ENCODE assay signal across 26 cellular contexts in genomic region chrX:70046978-70047377, GRCh38. TPM values are rescaled to one million over a fixed set of nuclear protein-coding genes. Genes with fewer than 3 reads are reported as not detected.
DNase-seq lines count a peak whose midpoint lies in the region; ATAC-seq, FAIRE-seq and TF ChIP-seq lines count a peak whose summit lies in the region.
"Had no signal": no experiment of that assay in that cellular context is flagged by ENCODE, and none has a peak within 500 bp of the region (broad histone marks: within the 10 kb centered on the region; RNA-seq: fewer than 3 reads in every experiment).

No MANE protein-coding gene starts in this region.

- peak overlapping the region; percentile 48 for H2AFZ ChIP-seq in PC-3 (ENCODE audit: low read length)
- H2AFZ ChIP-seq in HepG2 (ENCODE audit: low read length), result no peak overlapping the region

- TF ChIP-seq RAD21 in HepG2 (CRISPR knock-in tag; IDR thresholded peaks at IDR 0.05), result no peak

- CTCF ChIA-PET in PC-3 (lab: Charles Lee), result interaction anchor here (0.6 to 1.0 kb wide), 2 partner anchors 49 to 86 kb away, joined by 3 to 7 read pairs; partner anchors contain the start of gene IGBP1
- CTCF ChIA-PET in HepG2 (lab: Yijun Ruan, JAX; ENCODE audit: low intra/inter-chr PET ratio, low total read pairs), result no interaction called here

- peak overlapping the region; percentile 66 for H3K9ac ChIP-seq in PC-3 (ENCODE audit: low read length)
- no peak overlapping the region for H3K9ac ChIP-seq in HepG2 (ENCODE audit: insufficient read depth, low read depth, low read length)

- POLR2A ChIA-PET in PC-3 (lab: Charles Lee; ENCODE audit: unreplicated experiment) (no interaction called here), HepG2 (lab: Yijun Ruan, JAX) (no interaction called here)

- TF ChIP-seq CTCF in PC-3 (conservative IDR thresholded peaks at IDR 0.05; ENCODE audit: low read depth, low read length) (no peak), HepG2 (CRISPR knock-in tag; IDR thresholded peaks at IDR 0.05) (no peak)

- H3K4me3 ChIP-seq in PC-3 (ENCODE audit: low read length) (no peak overlapping the region), HepG2 (replicated peaks in 1 of 3; ENCODE audit: insufficient read depth in 1 of 3, low read depth in 2 of 3, low read length in 3 of 3) (no peak overlapping the region)
- H3K4me3 ChIP-seq: ovary, stomach had no signal

- intact Hi-C loops in PC-3 (cut with micrococcal nuclease), result loop anchor here (2.0 kb wide), 1 partner anchor 42 kb away; no protein-coding TSS in a partner anchor
- intact Hi-C loops in HepG2 (cut with micrococcal nuclease; ENCODE audit: unreplicated experiment), result no loop called here
- intact Hi-C loops in left colon (cut with DNase I, micrococcal nuclease), result no loop called here

- TF ChIP-seq EP300 in HepG2 (IDR thresholded peaks at IDR 0.05; ENCODE audit: low read depth in 2 of 2, low read length in 2 of 2) (no peak), HepG2 (CRISPR knock-in tag; IDR thresholded peaks at IDR 0.05; ENCODE audit: borderline replicate concordance) (no peak)

- H3K9me3 ChIP-seq in PC-3 (ENCODE audit: low read length) (no peaks in the 10 kb centered on the region), HepG2 (ENCODE audit: low read length) (no peaks in the 10 kb centered on the region)
- H3K9me3 ChIP-seq: ovary had no signal

- H3K36me3 ChIP-seq in PC-3 (ENCODE audit: low read depth, low read length) (no peaks in the 10 kb centered on the region), HepG2 (replicated peaks in 1 of 2; ENCODE audit: control insufficient read depth in 1 of 2, insufficient read depth in 2 of 2, low read length in 2 of 2) (no peaks in the 10 kb centered on the region)
- H3K36me3 ChIP-seq: ovary, stomach had no signal

- DNase-seq in AG20443 (ENCODE audit: low spot score) (peak; percentile 28), PC-3 (peak; percentile 82), HepG2 (ENCODE audit: low spot score) (no peak), left colon (no peak), COLO829 (ENCODE audit: low spot score) (no peak), NCI-H2107 treated with DMSO at 0.1 percent for 48 hours (lab: John Stamatoyannopoulos, UW; ENCODE audit: unreplicated experiment) (no peak), urothelium cell line (ENCODE audit: low spot score) (no peak)
- DNase-seq: activated CD4-positive, alpha-beta T cell treated with anti-CD3 and anti-CD28 coated beads, Interleukin-2, amount 50 U/mL, for 48 hours; activated gamma-delta T cell treated with Interleukin-2 at 50 U/mL for 16 hours; amniotic stem cell; CD8-positive, alpha-beta memory T cell; DMS79; effector memory CD4-positive, alpha-beta T cell; foreskin melanocyte; kidney; mesenchymal stem cell; naive thymus-derived CD8-positive, alpha-beta T cell; NCI-H1417; NCI-H526 treated with DMSO at 0.1 percent for 48 hours; ovary; stimulated activated CD4-positive, alpha-beta T cell treated with anti-CD3 and anti-CD28 coated beads, Interleukin-1b, Interleukin-23, amount 100 ng/mL, for 48 hours; stomach had no signal

- H3K27me3 ChIP-seq in PC-3 (ENCODE audit: low read length) (no peaks in the 10 kb centered on the region), HepG2 (ENCODE audit: control insufficient read depth in 1 of 2, insufficient read depth in 2 of 2, low read length in 2 of 2) (no peaks in the 10 kb centered on the region)
- H3K27me3 ChIP-seq: ovary, stomach had no signal

- H4K20me1 ChIP-seq in PC-3 (ENCODE audit: low read length) (no peaks in the 10 kb centered on the region), HepG2 (ENCODE audit: insufficient read depth, low read length) (no peaks in the 10 kb centered on the region)

- ATAC-seq in PC-3, result peak; percentile 66
- ATAC-seq in HepG2, result no peak
- ATAC-seq in left colon, result no peak
- ATAC-seq: naive thymus-derived CD8-positive, alpha-beta T cell; WTC11 had no signal

- H3F3A ChIP-seq in PC-3 (ENCODE audit: low read length, unreplicated experiment), result no peaks in the 10 kb centered on the region

- H3K4me1 ChIP-seq in PC-3 (ENCODE audit: insufficient read depth, low read length) (peaks cover 43% of the 10 kb centered on the region), HepG2 (ENCODE audit: insufficient read depth, low read length) (no peaks in the 10 kb centered on the region)
- H3K4me1 ChIP-seq: stomach had no signal

- FAIRE-seq in colon (lab: Jason Lieb, UNC), result peak; percentile 94
- no peak for FAIRE-seq in HepG2 (lab: Jason Lieb, UNC)
- no peak for FAIRE-seq in urothelium cell line (lab: Jason Lieb, UNC)

- H3K9me2 ChIP-seq in PC-3 (replicated peaks; ENCODE audit: low read length), result no peaks in the 10 kb centered on the region

- H3K79me2 ChIP-seq in PC-3 (ENCODE audit: low read length), result no peaks in the 10 kb centered on the region
- no peaks in the 10 kb centered on the region for H3K79me2 ChIP-seq in HepG2 (ENCODE audit: insufficient read depth, low read length)

- H3K4me2 ChIP-seq in PC-3 (ENCODE audit: low read length) (peak overlapping the region; percentile 5; the same call in 1 of the 2 replicates), HepG2 (ENCODE audit: low read depth, low read length) (no peak overlapping the region)

- H3K27ac ChIP-seq in PC-3 (ENCODE audit: low read length), result peak overlapping the region; percentile 88
- H3K27ac ChIP-seq in HepG2 (ENCODE audit: extremely low read length, insufficient read depth, low read length), result no peak overlapping the region
- H3K27ac ChIP-seq: ovary, stomach had no signal

- no peak for TF ChIP-seq POLR2A in HepG2 (IDR thresholded peaks at IDR 0.05; ENCODE audit: insufficient read depth in 1 of 2, low read depth in 2 of 2, low read length in 2 of 2)

- BruUV-seq in PC-3 (replicated peaks; lab: Mats Ljungman, UMichigan), result no TSS peak
- no TSS peak for BruUV-seq in HepG2 (replicated peaks; lab: Mats Ljungman, UMichigan)

- in situ Hi-C loops in HepG2 (cut with HindIII; ENCODE audit: extremely low pct_ligation_motif_present, low pct_unique_long_range_greater_than_20kb), result no loop called here

TF ChIP-seq in HepG2, 621 proteins besides CTCF, POLR2A, EP300 and RAD21:
- TF ChIP-seq MAFF (IDR thresholded peaks at IDR 0.05; ENCODE audit: low read depth, low read length) (peak; percentile 65), BRD4 (CRISPR knock-in tag; IDR thresholded peaks at IDR 0.05) (no peak), MAFK (conservative IDR thresholded peaks at IDR 0.05 in 1 of 2, IDR thresholded peaks at IDR 0.05 in 1 of 2; ENCODE audit: low read length in 2 of 2) (peak; percentile 41 to 73; a peak in 3 of 4 replicates)

RNA-seq across cellular contexts. Expression of gene AWAT2, which starts 2.8 kb away (rescaled TPM):
- total RNA-seq in PC-3 (2014; rRNA removed) (not detected in 2 replicates), HepG2 (2016; rRNA removed; fragmentation: Illumina TruSeq; extraction: Trizol) (not detected in 2 replicates), left colon (not detected)
- not detected in 2 replicates for total RNA-seq in HepG2 (2016; cell fraction: cytosol; rRNA removed; fragmentation: Illumina TruSeq; extraction: Trizol; ENCODE audit: low read depth)
- not detected in 2 replicates for total RNA-seq in HepG2 (2016; cell fraction: insoluble cytoplasmic fraction; rRNA removed; fragmentation: Illumina TruSeq; extraction: Trizol)
- not detected in 2 replicates for total RNA-seq in HepG2 (2016; cell fraction: membrane; rRNA removed; fragmentation: Illumina TruSeq; extraction: Trizol)
- total RNA-seq in HepG2 (2016; cell fraction: nucleus; rRNA removed; fragmentation: Illumina TruSeq; extraction: Trizol), result not detected in 2 replicates
- polyA plus RNA-seq in HepG2 (2011; rRNA removed), result not detected in 2 replicates
- not detected in 2 replicates for polyA plus RNA-seq in HepG2 (2011; cell fraction: cytosol; rRNA removed)
- polyA plus RNA-seq in HepG2 (2011; cell fraction: nucleus; rRNA removed), result not detected in 2 replicates
- polyA plus RNA-seq in HepG2 (2012), result not detected in 2 replicates
- polyA plus RNA-seq in HepG2 (2016; cell fraction: cytosol; fragmentation: Illumina TruSeq; extraction: Trizol; ENCODE audit: low read depth), result not detected in 2 replicates
- polyA plus RNA-seq in HepG2 (2016; cell fraction: insoluble cytoplasmic fraction; fragmentation: Illumina TruSeq; extraction: Trizol; ENCODE audit: low read depth), result not detected in 2 replicates
- not detected in 2 replicates for polyA plus RNA-seq in HepG2 (2016; cell fraction: membrane; fragmentation: Illumina TruSeq; extraction: Trizol; ENCODE audit: low read depth)
- polyA plus RNA-seq in HepG2 (2016; cell fraction: nucleus; fragmentation: Illumina TruSeq; extraction: Trizol; ENCODE audit: insufficient read depth, low read depth), result not detected in 2 replicates
- not detected in 2 replicates for polyA minus RNA-seq in HepG2 (2011; rRNA and poly(A)+ RNA removed; ENCODE audit: low replicate concordance)
- polyA minus RNA-seq in HepG2 (2011; cell fraction: cytosol; rRNA and poly(A)+ RNA removed), result not detected in 2 replicates
- not detected in 2 replicates for polyA minus RNA-seq in HepG2 (2011; cell fraction: nucleus; rRNA and poly(A)+ RNA removed)
- total RNA-seq: CD8-positive, alpha-beta memory T cell; kidney; naive thymus-derived CD8-positive, alpha-beta T cell; ovary; stomach; T-helper 2 cell treated with Interferon-gamma antibody and Interleukin-4, amounts not matched to agents 100 ng/mL and 5 ng/mL, for 36 hours; urinary bladder; WTC11 had no signal
- polyA plus RNA-seq: CD8-positive, alpha-beta memory T cell; naive thymus-derived CD8-positive, alpha-beta T cell; stomach; urinary bladder had no signal

RNA-seq across cellular contexts. Expression of gene OTUD6A, which starts 15.3 kb away (rescaled TPM):
- total RNA-seq in PC-3 (2014; rRNA removed), result not detected in 2 replicates
- not detected in 2 replicates for total RNA-seq in HepG2 (2016; rRNA removed; fragmentation: Illumina TruSeq; extraction: Trizol)
- total RNA-seq in HepG2 (2016; cell fraction: cytosol; rRNA removed; fragmentation: Illumina TruSeq; extraction: Trizol; ENCODE audit: low read depth), result not detected in 2 replicates
- total RNA-seq in HepG2 (2016; cell fraction: insoluble cytoplasmic fraction; rRNA removed; fragmentation: Illumina TruSeq; extraction: Trizol), result not detected in 2 replicates
- total RNA-seq in HepG2 (2016; cell fraction: membrane; rRNA removed; fragmentation: Illumina TruSeq; extraction: Trizol), result not detected in 2 replicates
- total RNA-seq in HepG2 (2016; cell fraction: nucleus; rRNA removed; fragmentation: Illumina TruSeq; extraction: Trizol), result not detected in 2 replicates
- polyA plus RNA-seq in HepG2 (2011; rRNA removed), result not detected in 2 replicates
- not detected in 2 replicates for polyA plus RNA-seq in HepG2 (2011; cell fraction: cytosol; rRNA removed)
- not detected in 2 replicates for polyA plus RNA-seq in HepG2 (2011; cell fraction: nucleus; rRNA removed)
- not detected in 2 replicates for polyA plus RNA-seq in HepG2 (2012)
- polyA plus RNA-seq in HepG2 (2016; cell fraction: cytosol; fragmentation: Illumina TruSeq; extraction: Trizol; ENCODE audit: low read depth), result not detected in 2 replicates
- polyA plus RNA-seq in HepG2 (2016; cell fraction: insoluble cytoplasmic fraction; fragmentation: Illumina TruSeq; extraction: Trizol; ENCODE audit: low read depth), result not detected in 2 replicates
- polyA plus RNA-seq in HepG2 (2016; cell fraction: membrane; fragmentation: Illumina TruSeq; extraction: Trizol; ENCODE audit: low read depth), result not detected in 2 replicates
- not detected in 2 replicates for polyA plus RNA-seq in HepG2 (2016; cell fraction: nucleus; fragmentation: Illumina TruSeq; extraction: Trizol; ENCODE audit: insufficient read depth, low read depth)
- not detected in 2 replicates for polyA minus RNA-seq in HepG2 (2011; rRNA and poly(A)+ RNA removed; ENCODE audit: low replicate concordance)
- polyA minus RNA-seq in HepG2 (2011; cell fraction: cytosol; rRNA and poly(A)+ RNA removed), result not detected in 2 replicates
- not detected in 2 replicates for polyA minus RNA-seq in HepG2 (2011; cell fraction: nucleus; rRNA and poly(A)+ RNA removed)
- total RNA-seq in left colon, result not detected
- total RNA-seq: CD8-positive, alpha-beta memory T cell; kidney; naive thymus-derived CD8-positive, alpha-beta T cell; ovary; stomach; T-helper 2 cell treated with Interferon-gamma antibody and Interleukin-4, amounts not matched to agents 100 ng/mL and 5 ng/mL, for 36 hours; urinary bladder had no signal
- polyA plus RNA-seq: CD8-positive, alpha-beta memory T cell; naive thymus-derived CD8-positive, alpha-beta T cell; ovary; stomach; urinary bladder had no signal

Comparison
In these comparisons a context has a peak if more than half of its experiments do, and no peak if none do; other contexts are left out.
1. DNase-seq: peak in AG20443 (single experiment) and PC-3 (single experiment); none in HepG2 (single experiment), left colon (0 of 2), COLO829 (single experiment), NCI-H2107 treated with DMSO at 0.1 percent for 48 hours (single experiment) and urothelium cell line (single experiment).